In genomic region chr9:128250839-128251558, GRCh38 we compare ENCODE assay signal across 1 cellular context.
TF ChIP-seq lines count a peak whose summit lies in the region.

No MANE protein-coding gene starts in this region.

TF ChIP-seq in K562, 482 proteins besides CTCF, POLR2A, EP300 and RAD21 (continued from another document):
- TF ChIP-seq NKRF (IDR thresholded peaks at IDR 0.05; ENCODE audit: borderline replicate concordance) (peak; percentile 69; the same call in 1 of the 2 replicates), MAZ (CRISPR knock-in tag; conservative IDR thresholded peaks at IDR 0.05 in 1 of 2, IDR thresholded peaks at IDR 0.05 in 1 of 2) (peak in 1 of 2 experiments; percentile 2; a peak in 1 of 4 replicates), ZNF408 (CRISPR knock-in tag; IDR thresholded peaks at IDR 0.05; ENCODE audit: low read depth) (0 out of 2 replicates have a peak, but pooled peaks have one; percentile 18), SAP30 (IDR thresholded peaks at IDR 0.05; ENCODE audit: borderline replicate concordance, insufficient read depth, low read depth, low read length, poor library complexity, severe bottlenecking) (peak; percentile 76), HDAC2 (IDR thresholded peaks at IDR 0.05) (0 out of 2 replicates have a peak, but pooled peaks have one; percentile 17), REST (CRISPR knock-in tag; IDR thresholded peaks at IDR 0.05; ENCODE audit: low read depth) (peak; percentile 66; the same call in 1 of the 2 replicates), ZBTB17 (CRISPR knock-in tag; IDR thresholded peaks at IDR 0.05) (peak; percentile 59; the same call in 1 of the 2 replicates), BRF2 (IDR thresholded peaks at IDR 0.05; ENCODE audit: borderline replicate concordance, insufficient read depth, insufficient read length) (no peak), KDM2B (CRISPR knock-in tag; IDR thresholded peaks at IDR 0.05) (0 out of 2 replicates have a peak, but pooled peaks have one; percentile 86), EGR1 (conservative IDR thresholded peaks at IDR 0.05) (no peak), TRIM24 (IDR thresholded peaks at IDR 0.05) (0 out of 4 replicates have a peak, but pooled peaks of 1 of the 2 experiments have one; percentile 7), DEAF1 (CRISPR knock-in tag; IDR thresholded peaks at IDR 0.05) (no peak), ZBTB9 (CRISPR knock-in tag; IDR thresholded peaks at IDR 0.05) (peak; percentile 68; the same call in 1 of the 2 replicates), KLF1 (tag; IDR thresholded peaks at IDR 0.05) (0 out of 2 replicates have a peak, but pooled peaks have one; percentile 7), ZNF253 (CRISPR knock-in tag; conservative IDR thresholded peaks at IDR 0.05) (0 out of 2 replicates have a peak, but pooled peaks have one; percentile 41), LARP7 (IDR thresholded peaks at IDR 0.05) (peak; percentile 62; the same call in 1 of the 2 replicates), ZNF76 (CRISPR knock-in tag; IDR thresholded peaks at IDR 0.05; ENCODE audit: borderline replicate concordance) (peak; percentile 77; the same call in 1 of the 2 replicates), ASH1L (IDR thresholded peaks at IDR 0.05; ENCODE audit: borderline replicate concordance, low read depth, partially characterized antibody) (no peak), E2F6 (IDR thresholded peaks at IDR 0.05; ENCODE audit: borderline replicate concordance in 1 of 2, extremely low read depth in 1 of 2, insufficient read depth in 1 of 2, insufficient read length in 1 of 2, low read depth in 1 of 2, low read length in 1 of 2, poor library complexity in 1 of 2, severe bottlenecking in 1 of 2) (peak; percentile 77 to 82), HES1 (IDR thresholded peaks at IDR 0.05; ENCODE audit: low read depth) (no peak), E2F3 (CRISPR knock-in tag; IDR thresholded peaks at IDR 0.05) (0 out of 2 replicates have a peak, but pooled peaks have one; percentile 52), GMEB1 (CRISPR knock-in tag; IDR thresholded peaks at IDR 0.05) (peak; percentile 38; the same call in 1 of the 2 replicates), HBP1 (CRISPR knock-in tag; IDR thresholded peaks at IDR 0.05) (0 out of 2 replicates have a peak, but pooled peaks have one; percentile 14), MLX (CRISPR knock-in tag; conservative IDR thresholded peaks at IDR 0.05) (peak in 1 of 2 experiments; percentile 85; a peak in 1 of 4 replicates), ERF (CRISPR knock-in tag; IDR thresholded peaks at IDR 0.05) (0 out of 2 replicates have a peak, but pooled peaks have one; percentile 85), BCOR (IDR thresholded peaks at IDR 0.05) (0 out of 2 replicates have a peak, but pooled peaks have one; percentile 23)
